Comparison of ENCODE assay signal across 25 cellular contexts in the genomic region with DNA sequence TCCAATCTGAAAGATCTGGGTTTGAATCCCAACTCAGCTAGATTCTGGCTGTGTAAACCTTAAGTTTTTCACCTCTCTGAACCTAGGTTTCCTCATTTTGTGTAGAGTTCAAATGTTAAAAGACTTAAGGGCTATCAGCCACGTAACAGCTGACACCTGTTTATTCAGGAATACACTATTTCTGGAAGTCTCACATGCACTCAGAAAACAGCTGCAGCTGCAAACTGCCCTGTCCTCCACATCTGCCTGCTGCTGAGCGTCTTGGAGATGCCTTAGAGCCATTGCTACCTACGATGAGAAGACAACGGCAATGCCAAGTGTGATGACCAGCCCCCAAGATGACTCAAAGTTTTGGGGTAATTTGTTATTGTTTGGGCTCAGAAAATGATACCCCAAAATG. TPM values are rescaled to one million over a fixed set of nuclear protein-coding genes. Genes with fewer than 3 reads are reported as not detected.
"Had no signal": no experiment of that assay in that cellular context is flagged by ENCODE, and none has a peak within 500 bp of the region (broad histone marks: within the 10 kb centered on the region; RNA-seq: fewer than 3 reads in every experiment).

No MANE protein-coding gene starts in this region.

- FAIRE-seq: kidney had no signal

- H3K79me2 ChIP-seq: hepatocyte, parathyroid adenoma had no signal

- DNase-seq: cortex of kidney; foreskin fibroblast; gastrocnemius medialis; heart left ventricle; kidney; left lung; mesenchymal stem cell; midbrain; naive thymus-derived CD8-positive, alpha-beta T cell; nephron progenitor cell; right lobe of liver; stimulated activated CD4-positive, alpha-beta T cell treated with anti-CD3 and anti-CD28 coated beads, Interleukin-12 subunit alpha, Interleukin-12 subunit beta, amount 100 ng/mL, for 4 hours; stimulated activated CD4-positive, alpha-beta T cell treated with anti-CD3 and anti-CD28 coated beads, Interleukin-1b, Interleukin-23, amount 100 ng/mL, for 48 hours; stimulated activated CD4-positive, alpha-beta T cell treated with anti-CD3 and anti-CD28 coated beads, Interleukin-4, amount 100 ng/mL, for 1 hour; stimulated activated CD8-positive, alpha-beta memory T cell treated with anti-CD3 and anti-CD28 coated beads, Interleukin-4, amount 100 ng/mL, for 48 hours; stimulated activated naive CD4-positive, alpha-beta T cell; stimulated activated naive CD8-positive, alpha-beta T cell treated with anti-CD3 and anti-CD28 coated beads, Interleukin-15, amount 100 ng/mL, for 72 hours; thyroid gland; trophoblast cell had no signal

- H3K36me3 Mint-ChIP-seq: naive thymus-derived CD8-positive, alpha-beta T cell had no signal

- H3K27ac ChIP-seq: gastrocnemius medialis, heart left ventricle, hepatocyte, left lung, neutrophil, parathyroid adenoma, right lobe of liver, thyroid gland, vagina had no signal

- ATAC-seq: gastrocnemius medialis; heart left ventricle; left lung; naive thymus-derived CD8-positive, alpha-beta T cell; stimulated activated naive CD8-positive, alpha-beta T cell treated with anti-CD3 and anti-CD28 coated beads, Interleukin-15, amount 100 ng/mL, for 72 hours had no signal

- H2AFZ ChIP-seq: hepatocyte, parathyroid adenoma had no signal

- H3K9ac ChIP-seq: parathyroid adenoma had no signal

- H3K27me3 ChIP-seq: hepatocyte, right lobe of liver, vagina had no signal

- H3K4me2 ChIP-seq: hepatocyte, smooth muscle cell had no signal

- H3K4me1 ChIP-seq: gastrocnemius medialis, left lung, parathyroid adenoma, thyroid gland, vagina had no signal

- H3K9me3 ChIP-seq: gastrocnemius medialis, heart left ventricle, left lung, neutrophil, right lobe of liver, thyroid gland, vagina had no signal

- H3K4me3 Mint-ChIP-seq: naive thymus-derived CD8-positive, alpha-beta T cell; nephron progenitor cell; stimulated activated naive CD8-positive, alpha-beta T cell treated with anti-CD3 and anti-CD28 coated beads, Interleukin-15, amount 100 ng/mL, for 72 hours had no signal

- H3K4me3 ChIP-seq: gastrocnemius medialis, heart left ventricle, hepatocyte, left lung, right lobe of liver, smooth muscle cell, thyroid gland, vagina had no signal

- H3K9me3 Mint-ChIP-seq: naive thymus-derived CD8-positive, alpha-beta T cell; nephron progenitor cell; stimulated activated naive CD8-positive, alpha-beta T cell treated with anti-CD3 and anti-CD28 coated beads, Interleukin-15, amount 100 ng/mL, for 72 hours had no signal

- H3K36me3 ChIP-seq: gastrocnemius medialis, heart left ventricle, left lung, neutrophil, right lobe of liver, thyroid gland, vagina had no signal

- H3K27ac Mint-ChIP-seq: naive thymus-derived CD8-positive, alpha-beta T cell; nephron progenitor cell; progenitor cell of endocrine pancreas had no signal

- H3K4me1 Mint-ChIP-seq: naive thymus-derived CD8-positive, alpha-beta T cell; stimulated activated naive CD8-positive, alpha-beta T cell treated with anti-CD3 and anti-CD28 coated beads, Interleukin-15, amount 100 ng/mL, for 72 hours had no signal

RNA-seq across cellular contexts. Expression of a gene that starts 37.6 kb away (rescaled TPM):
- total RNA-seq: naive thymus-derived CD8-positive, alpha-beta T cell had no signal
